In the genomic region with DNA sequence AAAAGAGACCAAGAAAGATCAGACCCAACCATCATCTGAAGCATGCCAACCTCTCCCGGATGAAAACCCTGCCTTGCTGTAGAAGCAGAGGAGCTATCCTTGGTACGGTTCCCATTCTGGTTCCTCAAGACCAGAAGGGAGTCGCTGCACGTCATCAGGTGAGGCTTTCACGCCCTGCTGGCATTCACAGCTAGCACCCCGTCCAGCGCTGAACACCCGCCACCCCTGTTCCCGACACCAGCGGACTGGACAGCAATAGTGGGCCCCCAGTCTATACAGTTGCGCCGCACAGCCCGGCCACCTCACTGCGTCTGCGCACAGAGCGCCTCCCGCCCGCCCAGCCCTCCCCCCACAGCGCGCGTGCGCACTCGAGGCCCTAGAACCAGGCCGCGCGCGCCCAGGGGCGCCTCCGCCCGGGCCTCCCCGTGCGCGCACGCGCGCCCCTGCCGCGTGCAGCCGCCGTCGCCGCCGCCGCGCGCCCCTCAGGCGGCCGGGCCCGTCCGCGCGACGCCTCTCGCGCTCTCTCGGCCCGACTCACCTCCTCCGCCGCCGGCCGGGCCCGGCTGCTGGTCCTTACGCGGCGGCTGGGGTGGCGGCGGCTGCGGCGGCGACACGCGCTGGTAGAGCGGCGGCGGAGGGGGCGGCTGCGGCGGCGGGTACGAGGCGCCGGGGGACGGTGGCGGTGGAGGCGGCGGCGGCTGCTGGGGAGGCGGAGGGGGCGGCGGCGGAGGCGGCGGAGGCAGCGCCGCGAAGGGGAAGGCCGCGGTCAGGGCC, we compare ENCODE assay signal across 8 cellular contexts. TPM values are rescaled to one million over a fixed set of nuclear protein-coding genes. Genes with fewer than 3 reads are reported as not detected.
DNase-seq lines count a peak whose midpoint lies in the region; ATAC-seq and TF ChIP-seq lines count a peak whose summit lies in the region.

No MANE protein-coding gene starts in this region.

- peak; percentile 74 for DNase-seq in AG10803 (ENCODE audit: low read depth)
- DNase-seq in GM19238 (ENCODE audit: insufficient read length, low spot score): peak; percentile 88
- peak; percentile 77 for DNase-seq in LoVo (ENCODE audit: low spot score)
- peak; percentile 68 to 90 (median 78) for DNase-seq in T-helper 1 cell
- DNase-seq in amniotic stem cell (lab: John Stamatoyannopoulos, UW): peak; percentile 62
- DNase-seq in left ventricle myocardium superior: peak; percentile 93
- peak; percentile 59 for DNase-seq in progenitor cell of endocrine pancreas (ENCODE audit: low spot score, unreplicated experiment)
- peak; percentile 92 for DNase-seq in upper lobe of right lung

- peak; percentile 20 for ATAC-seq in left ventricle myocardium superior
- peak; percentile 56 for ATAC-seq in upper lobe of right lung

- peaks cover 34% of the 10 kb centered on the region for H3K36me3 Mint-ChIP-seq in progenitor cell of endocrine pancreas (ENCODE audit: insufficient read depth)

- peak overlapping the region; percentile 97 for H3K27ac Mint-ChIP-seq in progenitor cell of endocrine pancreas

- H3K36me3 ChIP-seq in upper lobe of right lung: peaks cover 43% of the 10 kb centered on the region

- H3K4me3 Mint-ChIP-seq in progenitor cell of endocrine pancreas (ENCODE audit: low read depth): peak overlapping the region; percentile 93

- H3K27me3 ChIP-seq in upper lobe of right lung: no peaks in the 10 kb centered on the region

- no peaks in the 10 kb centered on the region for H3K27me3 Mint-ChIP-seq in progenitor cell of endocrine pancreas

- peak overlapping the region; percentile 98 for H3K27ac ChIP-seq in upper lobe of right lung

- H3K9me3 ChIP-seq in upper lobe of right lung: no peaks in the 10 kb centered on the region

- H3K4me1 Mint-ChIP-seq in progenitor cell of endocrine pancreas (ENCODE audit: low read depth): peaks cover 27% of the 10 kb centered on the region

- TF ChIP-seq CTCF in AG10803 (conservative IDR thresholded peaks at IDR 0.05; ENCODE audit: low read length) (no peak), progenitor cell of endocrine pancreas (IDR thresholded peaks at IDR 0.05; ENCODE audit: unreplicated experiment) (no peak), upper lobe of right lung (IDR thresholded peaks at IDR 0.05) (no peak)

- H3K4me1 ChIP-seq in upper lobe of right lung: peaks cover 38% of the 10 kb centered on the region

- intact Hi-C loops in left ventricle myocardium superior (cut with micrococcal nuclease) (no loop called here), upper lobe of right lung (cut with DNase I) (no loop called here)

- H3K9me3 Mint-ChIP-seq in progenitor cell of endocrine pancreas (ENCODE audit: low read depth): no peaks in the 10 kb centered on the region

- peak overlapping the region; percentile 96 for H3K4me3 ChIP-seq in AG10803 (ENCODE audit: low read length)
- peak overlapping the region; percentile 82 for H3K4me3 ChIP-seq in upper lobe of right lung

RNA-seq across cellular contexts. Expression of a gene that starts 0.7 kb away (rescaled TPM):
- total RNA-seq in left ventricle myocardium superior (191 TPM), progenitor cell of endocrine pancreas (500 and 503 TPM in 2 replicates), upper lobe of right lung (294 TPM)

RNA-seq across cellular contexts. Expression of a gene that starts 17.9 kb away (rescaled TPM):
- 175 TPM for total RNA-seq in left ventricle myocardium superior
- 1.4 and 1.6 TPM in 2 replicates for total RNA-seq in progenitor cell of endocrine pancreas
- total RNA-seq in upper lobe of right lung: 2.0 TPM

RNA-seq across cellular contexts. Expression of a gene that starts 25.4 kb away (rescaled TPM):
- total RNA-seq in left ventricle myocardium superior: 8.6 TPM
- 12.7 and 13.3 TPM in 2 replicates for total RNA-seq in progenitor cell of endocrine pancreas
- 28.9 TPM for total RNA-seq in upper lobe of right lung

RNA-seq across cellular contexts. Expression of a gene that starts 32.7 kb away (rescaled TPM):
- total RNA-seq in left ventricle myocardium superior (9.1 TPM), progenitor cell of endocrine pancreas (54.6 and 61.5 TPM in 2 replicates), upper lobe of right lung (22.5 TPM)

RNA-seq across cellular contexts. Expression of a gene that starts 33.7 kb away (rescaled TPM):
- total RNA-seq in left ventricle myocardium superior: 44.5 TPM
- total RNA-seq in progenitor cell of endocrine pancreas: 0.53 and 0.73 TPM in 2 replicates
- total RNA-seq in upper lobe of right lung: 27.6 TPM

Comparison
In these comparisons a context has a peak if more than half of its experiments do, and no peak if none do; other contexts are left out.
1. Peak in every context shown above with its lines: DNase-seq, ATAC-seq, H3K4me3 ChIP-seq and H3K27ac ChIP-seq.
2. RNA of a gene that starts 17.9 kb away (total RNA-seq): 175 TPM in left ventricle myocardium superior (single experiment); 2.0 TPM in upper lobe of right lung (single experiment) and 1.4 to 1.6 TPM in progenitor cell of endocrine pancreas; every median in the first group is over 10 times any median in the second.